ENCODE assay signal across 8 cellular contexts in genomic region chr19:20999731-21000352, GRCh38. TPM values are rescaled to one million over a fixed set of nuclear protein-coding genes. Genes with fewer than 3 reads are reported as not detected.
DNase-seq lines count a peak whose midpoint lies in the region; ATAC-seq, FAIRE-seq and TF ChIP-seq lines count a peak whose summit lies in the region.

No MANE protein-coding gene starts in this region.

- H3K23ac ChIP-seq in neuronal stem cell (ENCODE audit: low read depth, low read length, poor library complexity) = peak overlapping the region; percentile 92

- CTCF ChIA-PET in Panc1 (lab: Charles Lee) = no interaction called here

- peak overlapping the region; percentile 91 for H2BK5ac ChIP-seq in neuronal stem cell (ENCODE audit: low read length)

- H2BK15ac ChIP-seq in neuronal stem cell (ENCODE audit: low read length) = no peak overlapping the region

- peak overlapping the region; percentile 98 for H3K9ac ChIP-seq in neuronal stem cell (ENCODE audit: low read depth, low read length, poor library complexity)

- peak overlapping the region; percentile 61 for H2BK120ac ChIP-seq in neuronal stem cell (ENCODE audit: low read depth, low read length)

- ATAC-seq in HG03469 (IDR thresholded peaks at IDR 0.05; ENCODE audit: unreplicated experiment) (peak; percentile 96), Panc1 (peak; percentile 100)

- no TSS peak for BruUV-seq in Panc1 (replicated peaks; lab: Mats Ljungman, UMichigan)

- DNase-seq in AML-193 (lab: John Stamatoyannopoulos, UW) = peak; percentile 92 to 94
- DNase-seq in GM19238 (ENCODE audit: insufficient read length, low spot score) = peak; percentile 61
- DNase-seq in Panc1 (ENCODE audit: low read depth, low spot score) = peak; percentile 61
- DNase-seq in activated gamma-delta T cell treated with Interleukin-2 at 50 U/mL for 16 hours = peak; percentile 81
- DNase-seq in frontal cortex (ENCODE audit: low spot score in 2 of 2) = peak; percentile 66 to 89
- DNase-seq in neuronal stem cell (ENCODE audit: low spot score) = peak; percentile 91
- DNase-seq in stomach = peak; percentile 53

- H3K9me3 ChIP-seq in Panc1 (ENCODE audit: control insufficient read depth, insufficient read depth, low read depth, low read length) = no peaks in the 10 kb centered on the region
- H3K9me3 ChIP-seq in neuronal stem cell (replicated peaks in 1 of 2; ENCODE audit: control insufficient read depth in 2 of 2, insufficient read depth in 1 of 2, low read depth in 1 of 2, low read length in 2 of 2) = peaks cover 0 to 5% of the 10 kb centered on the region in 2 donors
- no peaks in the 10 kb centered on the region for H3K9me3 ChIP-seq in stomach

- H3K4me1 ChIP-seq in Panc1 (ENCODE audit: control insufficient read depth, insufficient read depth, low read length) (no peaks in the 10 kb centered on the region), neuronal stem cell (ENCODE audit: control insufficient read depth in 2 of 2, insufficient read depth in 1 of 2, low read depth in 1 of 2, low read length in 2 of 2) (peaks cover 0 to 5% of the 10 kb centered on the region in 2 donors), stomach (peaks cover 0 to 10% (median 7%) of the 10 kb centered on the region in 4 donors)

- H4K91ac ChIP-seq in neuronal stem cell (ENCODE audit: low read depth, low read length, poor library complexity) = no peak overlapping the region

- peak overlapping the region; percentile 58 for H3K4ac ChIP-seq in neuronal stem cell (ENCODE audit: low read length)

- intact Hi-C loops in Panc1 (cut with micrococcal nuclease; ENCODE audit: unreplicated experiment) = no loop called here
- intact Hi-C loops in stomach (cut with DNase I; ENCODE audit: low total_unique reads) = no loop called here

- FAIRE-seq in frontal cortex (lab: Jason Lieb, UNC) = peak; percentile 40

- TF ChIP-seq EP300 in stomach (IDR thresholded peaks at IDR 0.05) = no peak

- H3K27ac ChIP-seq in Panc1 (ENCODE audit: low read length) (peak overlapping the region; percentile 75), neuronal stem cell (replicated peaks; ENCODE audit: low read length) (peak overlapping the region; percentile 74), stomach (no peak overlapping the region)

- no peaks in the 10 kb centered on the region for H3K27me3 ChIP-seq in Panc1 (ENCODE audit: control insufficient read depth, insufficient read depth, low read length)
- no peaks in the 10 kb centered on the region for H3K27me3 ChIP-seq in neuronal stem cell (ENCODE audit: control insufficient read depth in 3 of 3, insufficient read depth in 3 of 3, low read depth in 1 of 3, low read length in 3 of 3)
- H3K27me3 ChIP-seq in stomach = peaks cover 0 to 10% (median 6%) of the 10 kb centered on the region in 3 donors

- peak overlapping the region; percentile 70 to 77 for H3K4me3 ChIP-seq in Panc1 (ENCODE audit: low read depth in 2 of 2, low read length in 2 of 2)
- peak overlapping the region; percentile 84 to 93 for H3K4me3 ChIP-seq in neuronal stem cell (ENCODE audit: low read length in 2 of 2)
- peak overlapping the region; percentile 40 to 48 (median 46) for H3K4me3 ChIP-seq in stomach

- H3K4me2 ChIP-seq in neuronal stem cell (ENCODE audit: insufficient read depth, low read length, poor library complexity, severe bottlenecking) = peak overlapping the region; percentile 77

- in situ Hi-C loops in Panc1 (cut with HindIII; ENCODE audit: low pct_unique_long_range_greater_than_20kb, low sequenced_read_pairs) = no loop called here

- peak overlapping the region; percentile 81 for H2AK5ac ChIP-seq in neuronal stem cell (ENCODE audit: low read depth, low read length)

- TF ChIP-seq CTCF in Panc1 (IDR thresholded peaks at IDR 0.05) (no peak), stomach (IDR thresholded peaks at IDR 0.05) (no peak)

- no peak overlapping the region for H2BK12ac ChIP-seq in neuronal stem cell (ENCODE audit: low read length)

- H2AFZ ChIP-seq in neuronal stem cell (ENCODE audit: low read length) = peak overlapping the region; percentile 95

- POLR2A ChIA-PET in Panc1 (lab: Charles Lee) = interaction anchor here (0.5 kb wide), 1 partner anchor 17 kb away, joined by 3 read pairs; no protein-coding TSS in a partner anchor

- WGBS in neuronal stem cell (ENCODE audit: extremely low coverage in 2 of 2, insufficient read length in 2 of 2, insufficient replicate concordance in 1 of 2), 2 donors = no CpG with 5 or more reads among the region's 29 CpGs
- 5 to 7% (median 7%) methylated on average over 13 to 29 of the region's 29 CpGs; no CpG with 5 or more reads in 1 of the 5 donors for WGBS in stomach, 5 donors

- TF ChIP-seq POLR2A in stomach (IDR thresholded peaks at IDR 0.05) = no peak

- H3K14ac ChIP-seq in neuronal stem cell (ENCODE audit: low read length) = peak overlapping the region; percentile 89

- peak overlapping the region; percentile 95 for H3K18ac ChIP-seq in neuronal stem cell (ENCODE audit: low read length)

- H3K79me1 ChIP-seq in neuronal stem cell (ENCODE audit: low read depth, low read length) = peaks cover 4% of the 10 kb centered on the region

- H3K36me3 ChIP-seq in Panc1 (ENCODE audit: control insufficient read depth, insufficient read depth, low read length) (no peaks in the 10 kb centered on the region), neuronal stem cell (replicated peaks in 1 of 2; ENCODE audit: control insufficient read depth in 2 of 2, insufficient read depth in 2 of 2, low read length in 2 of 2) (no peaks in the 10 kb centered on the region), stomach (no peaks in the 10 kb centered on the region)

- no peak overlapping the region for H4K8ac ChIP-seq in neuronal stem cell (ENCODE audit: low read depth, low read length)

RNA-seq across cellular contexts. Expression of gene ZNF430, which starts 20.6 kb away (rescaled TPM):
- total RNA-seq in Panc1 (2021; ENCODE audit: unreplicated experiment) = 6.4 TPM
- polyA plus RNA-seq in Panc1 (2012; ENCODE audit: insufficient read length) = 1.8 TPM
- 28.9 TPM for total RNA-seq in frontal cortex
- polyA plus RNA-seq in neuronal stem cell (2013, experiment 1 of 2) = 9.8 TPM
- polyA plus RNA-seq in neuronal stem cell (2013, experiment 2 of 2) = 12.2 TPM
- 10 to 100 TPM in 2 of 5 donors, 1 to 10 TPM in 3; 3.1 to 68.0 (median 4.7) TPM for total RNA-seq in stomach
- polyA plus RNA-seq in stomach = 1 to 10 TPM; 1.8 to 4.1 (median 2.1) TPM

Comparison
In these comparisons a context has a peak if more than half of its experiments do, and no peak if none do; other contexts are left out.
1. H3K27ac ChIP-seq: peak in Panc1 (single experiment) and neuronal stem cell (single experiment); none in stomach (0 of 5).
2. Peak in every context shown above with its lines, with median percentiles within 50 percentile points of each other: DNase-seq and H3K4me3 ChIP-seq.